ENCODE assay signal across 8 cellular contexts in the genomic region with DNA sequence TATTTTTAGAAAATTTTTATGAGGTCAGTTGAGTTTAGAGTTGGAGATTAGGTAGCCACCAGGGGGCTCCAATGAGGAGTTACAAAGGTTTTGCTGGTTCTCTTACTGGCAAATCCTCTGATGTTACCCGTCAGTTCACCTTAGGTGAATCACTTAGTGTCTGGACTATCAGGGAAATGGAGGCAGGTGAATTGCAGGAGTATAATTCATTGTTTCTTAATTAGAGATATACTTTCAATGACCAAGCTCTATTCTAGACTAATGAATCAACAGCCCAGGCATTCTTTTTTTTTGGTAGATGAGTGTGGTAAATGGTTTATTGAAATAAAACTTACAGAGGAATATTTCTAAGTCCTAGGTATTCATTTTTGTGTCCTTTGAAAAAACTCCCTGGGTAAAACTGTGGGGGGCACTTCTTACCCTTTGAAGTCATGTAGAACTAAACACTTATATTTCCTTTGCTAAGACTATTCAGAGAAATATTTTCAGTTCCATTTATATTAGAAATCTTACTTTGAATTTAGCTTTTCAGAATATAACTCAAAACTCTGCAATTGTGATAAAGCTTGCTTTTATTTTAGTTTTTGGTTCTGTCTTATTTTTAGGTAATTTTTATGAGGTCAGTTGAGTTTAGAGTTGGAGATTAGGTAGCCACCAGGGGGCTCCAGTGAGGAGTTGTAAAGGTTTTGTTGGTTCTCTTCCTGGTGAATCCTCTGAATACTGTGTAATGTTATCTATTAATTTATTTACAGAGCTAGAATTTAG. TPM values are rescaled to one million over a fixed set of nuclear protein-coding genes. Genes with fewer than 3 reads are reported as not detected.
DNase-seq lines count a peak whose midpoint lies in the region; ATAC-seq and TF ChIP-seq lines count a peak whose summit lies in the region.

No MANE protein-coding gene starts in this region.

- TF ChIP-seq CTCF in mucosa of descending colon (IDR thresholded peaks at IDR 0.05), result peak; percentile 22

- peaks cover 29% of the 10 kb centered on the region for H3K4me1 Mint-ChIP-seq in activated CD4-positive, alpha-beta T cell treated with anti-CD3 and anti-CD28 coated beads, Interleukin-2, amount 10 ng/mL, durations not matched to agents 7 days and 5 days

- H3K36me3 ChIP-seq in mucosa of descending colon (ENCODE audit: low read depth), result no peaks in the 10 kb centered on the region

- no peak overlapping the region for H3K27ac Mint-ChIP-seq in activated CD4-positive, alpha-beta T cell treated with anti-CD3 and anti-CD28 coated beads, Interleukin-2, amount 10 ng/mL, durations not matched to agents 7 days and 5 days

- no peaks in the 10 kb centered on the region for H3K9me3 Mint-ChIP-seq in activated CD4-positive, alpha-beta T cell treated with anti-CD3 and anti-CD28 coated beads, Interleukin-2, amount 10 ng/mL, durations not matched to agents 7 days and 5 days

- CTCF ChIA-PET in activated CD4-positive, alpha-beta T cell treated with anti-CD3 and anti-CD28 coated beads, Interleukin-2, amount 10 ng/mL, durations not matched to agents 7 days and 5 days (lab: Charles Lee), result interaction anchor here (0.6 to 4.1 kb wide), 22 partner anchors 8 to 415 kb away, joined by 3 to 29 read pairs (median 4); a partner anchor contains a TSS

- ATAC-seq in mucosa of descending colon (peak; percentile 71), HG03025 (IDR thresholded peaks at IDR 0.05; ENCODE audit: low FRiP score, unreplicated experiment) (no peak)

- H3K4me1 ChIP-seq in mucosa of descending colon (ENCODE audit: low read depth), result no peaks in the 10 kb centered on the region

- DNase-seq in activated CD4-positive, alpha-beta T cell treated with anti-CD3 and anti-CD28 coated beads for 24 hours (ENCODE audit: low read depth in 2 of 2), result peak; percentile 57 to 65
- DNase-seq in activated CD4-positive, alpha-beta T cell treated with anti-CD3 and anti-CD28 coated beads for 1 hour, result no peak
- DNase-seq in NCI-H460 (ENCODE audit: extremely low read depth, low read depth) (peak; percentile 58), mucosa of descending colon (peak in 1 of 3 donors; percentile 78), superior temporal gyrus (ENCODE audit: extremely low spot score) (peak; percentile 76)
- DNase-seq in activated CD4-positive, alpha-beta T cell treated with anti-CD3 and anti-CD28 coated beads, Interleukin-2, amount 10 ng/mL, durations not matched to agents 7 days and 5 days, result peak; percentile 78
- DNase-seq in effector CD8-positive, alpha-beta T cell (lab: John Stamatoyannopoulos, UW), result peak; percentile 43

- POLR2A ChIA-PET in activated CD4-positive, alpha-beta T cell treated with anti-CD3 and anti-CD28 coated beads, Interleukin-2, amount 10 ng/mL, durations not matched to agents 7 days and 5 days (lab: Charles Lee), result no interaction called here

- H3K36me3 Mint-ChIP-seq in activated CD4-positive, alpha-beta T cell treated with anti-CD3 and anti-CD28 coated beads, Interleukin-2, amount 10 ng/mL, durations not matched to agents 7 days and 5 days (ENCODE audit: low read depth), result peaks cover 61% of the 10 kb centered on the region

- no peaks in the 10 kb centered on the region for H3K9me3 ChIP-seq in mucosa of descending colon

- intact Hi-C loops in mucosa of descending colon (cut with DNase I, micrococcal nuclease), result no loop called here

- no peak overlapping the region for H3K4me3 Mint-ChIP-seq in activated CD4-positive, alpha-beta T cell treated with anti-CD3 and anti-CD28 coated beads, Interleukin-2, amount 10 ng/mL, durations not matched to agents 7 days and 5 days

- no peak overlapping the region for H3K4me3 ChIP-seq in mucosa of descending colon

- H3K27me3 Mint-ChIP-seq in activated CD4-positive, alpha-beta T cell treated with anti-CD3 and anti-CD28 coated beads, Interleukin-2, amount 10 ng/mL, durations not matched to agents 7 days and 5 days, result no peaks in the 10 kb centered on the region

RNA-seq across cellular contexts. Expression of a gene that starts 17.7 kb away (rescaled TPM):
- 147 and 204 TPM in 2 replicates for total RNA-seq in NCI-H460 (2014; rRNA removed; shearing (Covaris generic))
- 74.1 and 78.2 TPM in 2 replicates for polyA plus RNA-seq in NCI-H460 (2014; cell fraction: nucleus; rRNA removed)
- total RNA-seq in activated CD4-positive, alpha-beta T cell treated with anti-CD3 and anti-CD28 coated beads, Interleukin-2, amount 10 ng/mL, durations not matched to agents 7 days and 5 days, result 10 to 100 TPM; 78.8 to 90.7 TPM
- 10 to 100 TPM; 81.5 to 99.2 (median 85.8) TPM for total RNA-seq in mucosa of descending colon

RNA-seq across cellular contexts. Expression of a gene that starts 24.8 kb away (rescaled TPM):
- total RNA-seq in NCI-H460 (2014; rRNA removed; shearing (Covaris generic)), result 2.5 TPM in 2 replicates
- polyA plus RNA-seq in NCI-H460 (2014; cell fraction: nucleus; rRNA removed), result 2.9 and 5.3 TPM in 2 replicates
- total RNA-seq in activated CD4-positive, alpha-beta T cell treated with anti-CD3 and anti-CD28 coated beads, Interleukin-2, amount 10 ng/mL, durations not matched to agents 7 days and 5 days, result 1 to 10 TPM; 4.1 to 4.6 TPM
- 1 to 10 TPM in 2 of 3 donors, under 1 TPM in 1; 0.72 to 2.1 (median 1.3) TPM for total RNA-seq in mucosa of descending colon
